Comparison of ENCODE assay signal across 14 cellular contexts in genomic region chrX:9320940-9321339, GRCh38.
"Had no signal": no experiment of that assay in that cellular context is flagged by ENCODE, and none has a peak within 500 bp of the region (broad histone marks: within the 10 kb centered on the region; RNA-seq: fewer than 3 reads in every experiment).

No MANE protein-coding gene starts in this region.

- FAIRE-seq: islet of Langerhans had no signal

- ATAC-seq: stimulated activated naive CD8-positive, alpha-beta T cell treated with anti-CD3 and anti-CD28 coated beads, Interleukin-15, Interleukin-2, amounts not matched to agents 100 U/mL and 50 U/mL, for 24 hours had no signal

- H3K27me3 ChIP-seq: ovary, suprapubic skin, upper lobe of left lung had no signal

- H3K36me3 ChIP-seq: breast epithelium, left ventricle myocardium inferior, ovary, suprapubic skin, upper lobe of left lung had no signal

- H3K4me3 ChIP-seq: breast epithelium, left ventricle myocardium inferior, ovary, suprapubic skin, upper lobe of left lung had no signal

- H3K4me1 ChIP-seq: breast epithelium, left ventricle myocardium inferior, suprapubic skin had no signal

- DNase-seq: activated B cell treated with CpG ODN at 0.5 μM for 24 hours; activated CD4-positive, alpha-beta T cell treated with anti-CD3 and anti-CD28 coated beads, Interleukin-2, amount 10 ng/mL, durations not matched to agents 7 days and 5 days; activated T-cell treated with anti-CD3 and anti-CD28 coated beads, Interleukin-2, amount 50 U/mL, for 1 hour; endodermal cell; erythroblast; left ventricle myocardium inferior; ovary; stimulated activated CD4-positive, alpha-beta T cell treated with anti-CD3 and anti-CD28 coated beads, Interleukin-4, amount 100 ng/mL, for 1 hour; stimulated activated CD8-positive, alpha-beta memory T cell treated with anti-CD3 and anti-CD28 coated beads, Interleukin-4, amount 100 ng/mL, for 48 hours; stimulated activated naive CD8-positive, alpha-beta T cell treated with anti-CD3 and anti-CD28 coated beads, Interleukin-15, Interleukin-2, amounts not matched to agents 100 U/mL and 50 U/mL, for 24 hours had no signal

- H3K9me3 ChIP-seq: breast epithelium, left ventricle myocardium inferior, ovary, suprapubic skin, upper lobe of left lung had no signal

- H3K27ac ChIP-seq: breast epithelium, left ventricle myocardium inferior, ovary, suprapubic skin, upper lobe of left lung had no signal
